ENCODE assay signal across 18 cellular contexts in the genomic region with DNA sequence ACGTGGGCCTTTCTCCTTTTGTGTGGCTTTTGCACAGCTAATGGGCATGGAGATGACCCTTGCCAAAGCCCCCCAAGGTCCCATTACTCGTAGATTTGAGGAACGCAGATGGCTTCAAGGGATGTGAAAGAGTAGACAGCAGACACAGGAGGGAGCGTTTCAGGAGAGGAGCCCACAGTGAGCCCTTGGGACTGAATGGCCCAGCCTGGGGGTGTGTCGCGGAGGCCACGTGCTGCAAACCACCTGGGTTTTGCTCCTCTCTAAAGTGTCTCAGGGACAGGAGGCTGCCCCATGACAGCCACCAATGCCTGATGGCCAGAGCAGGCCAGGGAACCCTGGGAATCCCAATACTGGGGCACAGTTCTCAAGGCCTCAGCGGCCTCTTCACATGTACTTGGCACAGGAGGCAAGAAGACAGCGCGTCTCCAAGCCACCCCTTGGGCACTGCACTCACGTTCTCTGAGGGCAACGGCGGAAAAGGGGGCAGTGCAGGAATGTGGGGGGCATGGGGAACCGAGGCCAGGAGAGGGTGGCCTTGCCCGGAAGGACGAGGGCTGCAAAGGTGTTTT.
"Had no signal": no experiment of that assay in that cellular context is flagged by ENCODE, and none has a peak within 500 bp of the region (broad histone marks: within the 10 kb centered on the region; RNA-seq: fewer than 3 reads in every experiment).

No MANE protein-coding gene starts in this region.

- ATAC-seq: activated CD4-positive, alpha-beta T cell treated with anti-CD3 and anti-CD28 coated beads for 36 hours; left colon; mucosa of descending colon; stimulated activated naive CD8-positive, alpha-beta T cell treated with anti-CD3 and anti-CD28 coated beads, Interleukin-15, Interleukin-2, amounts not matched to agents 100 U/mL and 50 U/mL, for 24 hours; upper lobe of right lung had no signal

- H3K4me3 ChIP-seq: esophagus squamous epithelium, mucosa of descending colon, testis, upper lobe of right lung had no signal

- H3K27ac ChIP-seq: esophagus squamous epithelium, testis, upper lobe of right lung, VCaP had no signal

- H3K4me3 Mint-ChIP-seq: activated CD4-positive, alpha-beta T cell treated with anti-CD3 and anti-CD28 coated beads for 36 hours; brain had no signal

- H3K27ac Mint-ChIP-seq: activated CD4-positive, alpha-beta T cell treated with anti-CD3 and anti-CD28 coated beads for 36 hours; brain had no signal

- H3K36me3 ChIP-seq: esophagus squamous epithelium, upper lobe of right lung had no signal

- DNase-seq: activated CD4-positive, alpha-beta T cell treated with anti-CD3 and anti-CD28 coated beads for 36 hours; activated naive CD4-positive, alpha-beta T cell treated with anti-CD3 and anti-CD28 coated beads, Interleukin-2, amount 50 U/mL, for 16 hours; activated T-cell treated with anti-CD3 and anti-CD28 coated beads, Interleukin-2, amount 50 U/mL, for 1 hour; amniotic stem cell; cerebellar nuclear complex; esophagus squamous epithelium; foreskin fibroblast; left colon; mammary epithelial cell; mucosa of descending colon; naive thymus-derived CD8-positive, alpha-beta T cell; stimulated activated CD4-positive, alpha-beta T cell treated with anti-CD3 and anti-CD28 coated beads, Interleukin-2, amount 100 ng/mL, for 48 hours; stimulated activated naive CD8-positive, alpha-beta T cell treated with anti-CD3 and anti-CD28 coated beads, Interleukin-15, Interleukin-2, amounts not matched to agents 100 U/mL and 50 U/mL, for 24 hours; T1000; testis; upper lobe of right lung had no signal

- H3K9me3 ChIP-seq: esophagus squamous epithelium, mucosa of descending colon, testis, upper lobe of right lung had no signal

- H3K27me3 ChIP-seq: testis had no signal

- H3K4me1 ChIP-seq: esophagus squamous epithelium, testis, upper lobe of right lung had no signal
